In the genomic region with DNA sequence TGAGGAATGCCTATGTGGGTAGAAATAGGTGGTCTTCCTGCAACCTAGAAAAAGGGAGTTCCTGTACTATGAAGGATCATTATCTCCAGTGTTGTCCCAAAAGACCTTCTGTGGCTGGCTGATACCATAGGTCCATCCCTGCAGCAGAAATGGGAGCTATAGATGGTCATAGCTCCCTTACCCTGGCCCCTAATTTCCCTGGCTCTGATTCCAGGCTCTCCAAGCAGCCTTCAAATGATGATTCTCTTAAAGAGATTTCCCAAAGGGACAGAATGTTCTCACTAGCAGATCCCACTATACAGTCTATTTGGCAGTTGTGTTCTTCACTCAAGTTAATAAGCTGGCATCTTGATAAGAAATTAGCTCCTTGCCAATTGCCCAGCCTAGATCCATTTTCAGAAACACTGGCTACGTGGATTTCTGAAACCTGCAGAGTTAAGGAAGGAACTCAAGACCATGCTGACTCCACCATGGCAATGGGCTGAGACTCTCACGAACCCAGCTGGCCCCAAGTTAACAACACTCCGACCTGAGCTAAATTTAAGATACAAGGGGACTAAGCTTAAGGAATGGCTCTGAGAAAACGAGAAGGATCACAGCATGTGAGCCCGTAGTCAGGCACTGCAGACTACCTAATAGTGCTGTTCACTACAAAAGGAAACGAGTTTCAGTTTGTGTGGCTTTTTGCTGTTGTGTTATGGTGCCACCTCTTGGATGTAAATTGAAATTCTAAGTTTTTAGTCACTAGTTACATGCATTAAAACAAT, we compare ENCODE assay signal across 1 cellular context.
TF ChIP-seq lines count a peak whose summit lies in the region.

No MANE protein-coding gene starts in this region.

TF ChIP-seq in IMR-90, 13 proteins besides CTCF, POLR2A, EP300 and RAD21:
- TF ChIP-seq BHLHE40 (IDR thresholded peaks at IDR 0.05; ENCODE audit: low read depth, low read length) (no peak), SMC3 (IDR thresholded peaks at IDR 0.05; ENCODE audit: low read depth, low read length) (peak; percentile 68)
